Comparison of ENCODE assay signal across 14 cellular contexts in the genomic region with DNA sequence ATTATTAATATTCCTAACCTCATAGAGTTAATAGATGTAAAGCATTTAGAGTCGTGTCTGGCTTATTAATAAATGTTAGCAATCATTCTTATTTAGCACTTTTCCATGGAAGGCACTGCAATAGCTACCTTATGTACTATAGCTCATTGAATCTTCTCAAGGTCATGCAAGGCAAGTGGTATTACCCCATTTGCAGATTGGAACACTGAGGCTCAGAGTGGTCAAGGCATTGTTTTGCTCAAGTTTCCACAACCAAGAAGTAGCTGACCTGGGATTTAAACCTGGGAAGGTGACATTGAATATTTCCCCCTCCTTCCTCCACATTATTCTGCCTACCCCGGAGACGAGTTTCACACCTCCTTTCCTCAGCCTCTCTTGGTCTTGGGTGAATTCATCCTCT.
"Had no signal": no experiment of that assay in that cellular context is flagged by ENCODE, and none has a peak within 500 bp of the region (broad histone marks: within the 10 kb centered on the region; RNA-seq: fewer than 3 reads in every experiment).

No MANE protein-coding gene starts in this region.

- H3K4me1 ChIP-seq: psoas muscle, suprapubic skin had no signal

- DNase-seq: activated CD4-positive, alpha-beta T cell treated with anti-CD3 and anti-CD28 coated beads, Interleukin-2, amount 50 U/mL, for 1 hour; activated CD4-positive, CD25-positive, alpha-beta regulatory T cell; activated naive CD4-positive, alpha-beta T cell treated with anti-CD3 and anti-CD28 coated beads, Interleukin-2, amount 10 ng/mL, durations not matched to agents 7 days and 5 days; activated T-cell treated with anti-CD3 and anti-CD28 coated beads for 4 hours; cortex of kidney; erythroblast; left colon; psoas muscle; stimulated activated CD4-positive, alpha-beta T cell treated with anti-CD3 and anti-CD28 coated beads, Interleukin-12 subunit alpha, Interleukin-12 subunit beta, amount 100 ng/mL, for 4 hours; stimulated activated naive CD4-positive, alpha-beta T cell treated with Interleukin-2 at 50 U/mL for 16 hours; T-helper 2 cell had no signal

- H3K4me3 ChIP-seq: psoas muscle, suprapubic skin had no signal

- H3K9me3 ChIP-seq: psoas muscle, suprapubic skin had no signal

- ATAC-seq: activated T-helper 17 cell treated with anti-CD3 and anti-CD28 coated beads, Interleukin-2, amount 50 U/mL, for 72 hours; left colon; psoas muscle; sciatic nerve had no signal

- H3K27me3 ChIP-seq: suprapubic skin had no signal

- H3K36me3 ChIP-seq: suprapubic skin had no signal

- H3K4me1 Mint-ChIP-seq: activated T-helper 17 cell treated with anti-CD3 and anti-CD28 coated beads, Interleukin-2, amount 50 U/mL, for 72 hours had no signal

- H3K27ac Mint-ChIP-seq: activated naive CD4-positive, alpha-beta T cell treated with anti-CD3 and anti-CD28 coated beads, Interleukin-2, amount 10 ng/mL, durations not matched to agents 7 days and 5 days; activated T-helper 17 cell treated with anti-CD3 and anti-CD28 coated beads, Interleukin-2, amount 50 U/mL, for 72 hours had no signal

- H3K9me3 Mint-ChIP-seq: activated naive CD4-positive, alpha-beta T cell treated with anti-CD3 and anti-CD28 coated beads, Interleukin-2, amount 10 ng/mL, durations not matched to agents 7 days and 5 days; activated T-helper 17 cell treated with anti-CD3 and anti-CD28 coated beads, Interleukin-2, amount 50 U/mL, for 72 hours had no signal

- H3K36me3 Mint-ChIP-seq: activated naive CD4-positive, alpha-beta T cell treated with anti-CD3 and anti-CD28 coated beads, Interleukin-2, amount 10 ng/mL, durations not matched to agents 7 days and 5 days had no signal

- H3K4me3 Mint-ChIP-seq: activated naive CD4-positive, alpha-beta T cell treated with anti-CD3 and anti-CD28 coated beads, Interleukin-2, amount 10 ng/mL, durations not matched to agents 7 days and 5 days; activated T-helper 17 cell treated with anti-CD3 and anti-CD28 coated beads, Interleukin-2, amount 50 U/mL, for 72 hours had no signal

- H3K27ac ChIP-seq: psoas muscle, suprapubic skin had no signal
